Comparison of ENCODE assay signal across 1 cellular context in genomic region chr11:19101803-19102520, GRCh38.
TF ChIP-seq lines count a peak whose summit lies in the region.

No MANE protein-coding gene starts in this region.

TF ChIP-seq in HEK293, 187 proteins besides CTCF, POLR2A, EP300 and RAD21 (continued from another document):
- TF ChIP-seq, protein P1, sequence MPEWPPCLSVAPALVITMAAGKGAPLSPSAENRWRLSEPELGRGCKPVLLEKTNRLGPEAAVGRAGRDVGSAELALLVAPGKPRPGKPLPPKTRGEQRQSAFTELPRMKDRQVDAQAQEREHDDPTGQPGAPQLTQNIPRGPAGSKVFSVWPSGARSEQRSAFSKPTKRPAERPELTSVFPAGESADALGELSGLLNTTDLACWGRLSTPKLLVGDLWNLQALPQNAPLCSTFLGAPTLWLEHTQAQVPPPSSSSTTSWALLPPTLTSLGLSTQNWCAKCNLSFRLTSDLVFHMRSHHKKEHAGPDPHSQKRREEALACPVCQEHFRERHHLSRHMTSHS (tag by site-specific recombination; IDR thresholded peaks at IDR 0.05) = no peak
- TF ChIP-seq OSR2 (tag by site-specific recombination; IDR thresholded peaks at IDR 0.05) (peak; percentile 41; the same call in 1 of the 2 replicates), ZNF10 (tag by site-specific recombination; IDR thresholded peaks at IDR 0.05) (no peak), KLF10 (tag by site-specific recombination; IDR thresholded peaks at IDR 0.05) (no peak), SP7 (tag by site-specific recombination; IDR thresholded peaks at IDR 0.05) (peak; percentile 66), ZBTB17 (tag by site-specific recombination; IDR thresholded peaks at IDR 0.05) (peak; percentile 18; the same call in 1 of the 2 replicates), ZFP41 (tag by site-specific recombination; IDR thresholded peaks at IDR 0.05; ENCODE audit: borderline replicate concordance) (no peak), ZNF157 (tag by site-specific recombination; IDR thresholded peaks at IDR 0.05) (no peak)
- TF ChIP-seq, protein P2, sequence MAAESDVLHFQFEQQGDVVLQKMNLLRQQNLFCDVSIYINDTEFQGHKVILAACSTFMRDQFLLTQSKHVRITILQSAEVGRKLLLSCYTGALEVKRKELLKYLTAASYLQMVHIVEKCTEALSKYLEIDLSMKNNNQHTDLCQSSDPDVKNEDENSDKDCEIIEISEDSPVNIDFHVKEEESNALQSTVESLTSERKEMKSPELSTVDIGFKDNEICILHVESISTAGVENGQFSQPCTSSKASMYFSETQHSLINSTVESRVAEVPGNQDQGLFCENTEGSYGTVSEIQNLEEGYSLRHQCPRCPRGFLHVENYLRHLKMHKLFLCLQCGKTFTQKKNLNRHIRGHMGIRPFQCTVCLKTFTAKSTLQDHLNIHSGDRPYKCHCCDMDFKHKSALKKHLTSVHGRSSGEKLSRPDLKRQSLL (tag by site-specific recombination; IDR thresholded peaks at IDR 0.05) = no peak
